1 cellular context compared by ENCODE assay signal in genomic region chr16:74500907-74501306, GRCh38.
A peak's percentile ranks its signal among the peaks of the same experiment; 100 is the strongest.
TF ChIP-seq lines count a peak whose summit lies in the region.

No MANE protein-coding gene starts in this region.

TF ChIP-seq in HEK293, 187 proteins besides CTCF, POLR2A, EP300 and RAD21 (continued from another document):
- TF ChIP-seq PRDM4 (tag by site-specific recombination; IDR thresholded peaks at IDR 0.05) (peak; percentile 91), ZNF416 (tag by site-specific recombination; IDR thresholded peaks at IDR 0.05) (no peak), ZNF112 (tag by site-specific recombination; IDR thresholded peaks at IDR 0.05) (no peak), GLIS2 (tag by site-specific recombination; IDR thresholded peaks at IDR 0.05) (no peak), ZNF211 (tag by site-specific recombination; IDR thresholded peaks at IDR 0.05; ENCODE audit: low read depth) (no peak)
TF ChIP-seq in HEK293: peak in this region for 1.
